In the genomic region with DNA sequence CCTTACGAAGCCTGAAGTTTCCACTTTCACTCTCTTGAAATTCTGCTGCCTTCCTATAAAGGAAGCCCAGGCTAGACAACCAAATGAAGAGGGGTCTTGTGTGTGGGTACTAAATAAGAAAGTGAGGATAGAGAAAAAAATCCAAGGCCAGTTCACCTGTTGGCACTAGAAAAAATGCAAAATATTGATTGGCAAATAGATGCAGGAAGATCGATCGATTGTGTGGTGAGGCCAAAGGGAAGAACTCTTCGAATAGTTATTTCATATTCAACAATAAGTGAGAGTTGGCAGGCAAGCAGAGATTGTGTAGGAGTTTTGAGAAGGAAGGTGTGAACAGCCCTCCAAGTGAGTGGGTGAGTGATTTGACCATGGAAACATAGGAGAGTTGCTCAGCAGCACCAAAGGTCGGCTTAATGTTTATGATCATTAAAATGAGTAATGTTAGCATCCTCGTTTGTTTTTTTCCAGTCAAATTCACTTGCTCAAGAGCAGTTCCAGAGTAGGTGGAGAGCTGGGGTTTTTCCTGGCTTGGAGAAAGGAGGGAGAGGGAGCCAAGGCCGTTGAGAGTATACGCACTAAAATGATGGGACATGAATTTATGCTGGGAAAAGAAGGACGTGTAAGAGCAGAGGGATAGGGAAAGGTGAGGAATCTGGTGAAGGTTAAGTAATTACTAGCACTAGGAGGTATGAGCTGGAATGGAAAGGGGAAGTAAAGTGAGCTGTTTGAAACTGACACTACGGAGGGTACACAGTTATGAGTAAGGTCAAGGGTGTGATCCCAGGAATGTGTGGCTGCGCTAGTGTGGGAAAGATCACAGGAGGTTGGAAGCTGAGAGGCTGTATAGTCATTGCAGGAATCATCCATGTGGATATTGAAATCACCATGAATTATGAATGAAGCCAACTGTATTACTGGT, we compare ENCODE assay signal across 8 cellular contexts. TPM values are rescaled to one million over a fixed set of nuclear protein-coding genes. Genes with fewer than 3 reads are reported as not detected.
DNase-seq lines count a peak whose midpoint lies in the region; ATAC-seq, FAIRE-seq and TF ChIP-seq lines count a peak whose summit lies in the region.

No MANE protein-coding gene starts in this region.

- no peaks in the 10 kb centered on the region for H3K9me3 Mint-ChIP-seq in activated T-cell treated with anti-CD3 and anti-CD28 coated beads, Interleukin-2, amount 50 U/mL, for 24 hours
- H3K9me3 Mint-ChIP-seq in activated B cell treated with CpG ODN at 0.5 μM for 24 hours, result no peaks in the 10 kb centered on the region

- H3K4me3 Mint-ChIP-seq in activated T-cell treated with anti-CD3 and anti-CD28 coated beads, Interleukin-2, amount 50 U/mL, for 24 hours, result peak overlapping the region; percentile 95
- peak overlapping the region; percentile 99 for H3K4me3 Mint-ChIP-seq in activated B cell treated with CpG ODN at 0.5 μM for 24 hours

- H3K27ac ChIP-seq in kidney (ENCODE audit: low read depth in 2 of 2, low read length in 2 of 2), result no peak overlapping the region
- peak overlapping the region; percentile 94 to 97 (median 96) for H3K27ac ChIP-seq in tibial nerve

- H3K27me3 ChIP-seq in tibial nerve, result no peaks in the 10 kb centered on the region
- no peaks in the 10 kb centered on the region for H3K27me3 ChIP-seq in H7 (ENCODE audit: control insufficient read depth, insufficient read depth, low read length)

- H3K4me3 ChIP-seq in kidney (ENCODE audit: low read length in 2 of 2) (peak overlapping the region; percentile 96 to 97), tibial nerve (peak overlapping the region; percentile 77 to 95 (median 90)), H7 (ENCODE audit: insufficient read depth, low read depth, low read length) (no peak overlapping the region)

- H3K36me3 Mint-ChIP-seq in activated T-cell treated with anti-CD3 and anti-CD28 coated beads, Interleukin-2, amount 50 U/mL, for 24 hours (ENCODE audit: low read depth), result peaks cover 23% of the 10 kb centered on the region
- H3K36me3 Mint-ChIP-seq in activated B cell treated with CpG ODN at 0.5 μM for 24 hours (ENCODE audit: low read depth), result peaks cover 6% of the 10 kb centered on the region

- H3K27me3 Mint-ChIP-seq in activated T-cell treated with anti-CD3 and anti-CD28 coated beads, Interleukin-2, amount 50 U/mL, for 24 hours, result peaks cover 9% of the 10 kb centered on the region
- H3K27me3 Mint-ChIP-seq in activated B cell treated with CpG ODN at 0.5 μM for 24 hours, result no peaks in the 10 kb centered on the region

- CTCF ChIA-PET in activated B cell treated with CpG ODN at 0.5 μM for 24 hours (lab: Charles Lee), result interaction anchor here (1.2 to 1.4 kb wide), 2 partner anchors 34 to 493 kb away, joined by 3 read pairs; no protein-coding TSS in a partner anchor

- H3K36me3 ChIP-seq in kidney (ENCODE audit: control insufficient read depth in 1 of 2, insufficient read depth in 2 of 2, low read length in 2 of 2), result no peaks in the 10 kb centered on the region
- H3K36me3 ChIP-seq in tibial nerve, result no peaks in the 10 kb centered on the region
- H3K36me3 ChIP-seq in H7 (replicated peaks; ENCODE audit: control insufficient read depth, insufficient read depth, low read length), result no peaks in the 10 kb centered on the region

- ATAC-seq in activated B cell treated with CpG ODN at 0.5 μM for 24 hours (ENCODE audit: low read depth) (peak; percentile 4), GM21360 (IDR thresholded peaks at IDR 0.05; ENCODE audit: unreplicated experiment) (no peak)

- no peak for TF ChIP-seq POLR2A in tibial nerve (IDR thresholded peaks at IDR 0.05)

- WGBS in tibial nerve, 2 donors, result 50 to 51% methylated on average over 11 of the region's 11 CpGs

- no peak for FAIRE-seq in kidney (lab: Jason Lieb, UNC)

- no peak for DNase-seq in activated T-cell treated with anti-CD3 and anti-CD28 coated beads, Interleukin-2, amount 50 U/mL, for 24 hours
- DNase-seq in activated T-cell treated with anti-CD3 and anti-CD28 coated beads for 4 hours (no peak), activated B cell treated with CpG ODN at 0.5 μM for 24 hours (no peak), kidney (no peak), tibial nerve (ENCODE audit: low spot score in 2 of 2) (no peak), G401 (ENCODE audit: low spot score) (no peak), H7 (no peak)

- TF ChIP-seq EP300 in tibial nerve (IDR thresholded peaks at IDR 0.05), result no peak

- TF ChIP-seq CTCF in activated B cell treated with CpG ODN at 0.5 μM for 24 hours (IDR thresholded peaks at IDR 0.05) (no peak), kidney (IDR thresholded peaks at IDR 0.05; ENCODE audit: borderline replicate concordance, extremely low read depth, insufficient read depth) (no peak), tibial nerve (IDR thresholded peaks at IDR 0.05) (no peak)

- H3K4me1 Mint-ChIP-seq in activated T-cell treated with anti-CD3 and anti-CD28 coated beads, Interleukin-2, amount 50 U/mL, for 24 hours (ENCODE audit: low read depth), result peaks cover 48% of the 10 kb centered on the region
- H3K4me1 Mint-ChIP-seq in activated B cell treated with CpG ODN at 0.5 μM for 24 hours, result peaks cover 45% of the 10 kb centered on the region

- no peak overlapping the region for H3K9ac ChIP-seq in kidney (ENCODE audit: low read length in 2 of 2)

- POLR2A ChIA-PET in activated B cell treated with CpG ODN at 0.5 μM for 24 hours (lab: Charles Lee), result no interaction called here

- no peaks in the 10 kb centered on the region for H3K9me3 ChIP-seq in kidney (ENCODE audit: control insufficient read depth in 1 of 2, low read length in 2 of 2)
- no peaks in the 10 kb centered on the region for H3K9me3 ChIP-seq in tibial nerve

- H3K27ac Mint-ChIP-seq in activated T-cell treated with anti-CD3 and anti-CD28 coated beads, Interleukin-2, amount 50 U/mL, for 24 hours, result peak overlapping the region; percentile 98
- H3K27ac Mint-ChIP-seq in activated B cell treated with CpG ODN at 0.5 μM for 24 hours, result peak overlapping the region; percentile 96

- H3K4me1 ChIP-seq in kidney (ENCODE audit: control insufficient read depth in 1 of 2, insufficient read depth in 1 of 2, low read depth in 1 of 2, low read length in 2 of 2), result peaks cover 0 to 10% of the 10 kb centered on the region in 2 donors
- peaks cover 0 to 49% (median 10%) of the 10 kb centered on the region in 4 donors for H3K4me1 ChIP-seq in tibial nerve

- in situ Hi-C loops in G401 (cut with HindIII; ENCODE audit: low sequenced_read_pairs), result no loop called here

- intact Hi-C loops in activated B cell treated with CpG ODN at 0.5 μM for 24 hours (cut with micrococcal nuclease), result loop anchor here (1.0 to 10.0 kb wide), 8 partner anchors 492 to 1920 kb away; partner anchors contain the start of genes AFG3L2, CHMP1B, PPP4R1 and RAB12
- intact Hi-C loops in kidney (cut with DNase I), result no loop called here

RNA-seq across cellular contexts. Expression of gene NAPG, which starts 1.1 kb away (rescaled TPM):
- total RNA-seq in activated B cell treated with CpG ODN at 0.5 μM for 24 hours (24.5 and 33.3 TPM in 2 replicates), kidney (39.4 TPM), tibial nerve (10 to 100 TPM; 19.0 to 37.9 (median 27.7) TPM)
- polyA plus RNA-seq in kidney (ENCODE audit: insufficient read depth, low read depth, low replicate concordance), result 15.0 TPM
- total RNA-seq in G401 (2014; rRNA removed; shearing (Covaris generic)), result 21.4 and 25.7 TPM in 2 replicates
- 32.1 and 34.7 TPM in 2 replicates for total RNA-seq in H7 (2014; rRNA removed; shearing (Covaris generic))

Comparison
In these comparisons a context has a peak if more than half of its experiments do, and no peak if none do; other contexts are left out.
1. H3K27ac ChIP-seq: peak in tibial nerve (4 of 4); none in kidney (0 of 2).